In genomic region chr12:124754949-124755800, GRCh38 we compare ENCODE assay signal across 9 cellular contexts.
DNase-seq lines count a peak whose midpoint lies in the region; ATAC-seq and TF ChIP-seq lines count a peak whose summit lies in the region.
"Had no signal": no experiment of that assay in that cellular context is flagged by ENCODE, and none has a peak within 500 bp of the region (broad histone marks: within the 10 kb centered on the region; RNA-seq: fewer than 3 reads in every experiment).

No MANE protein-coding gene starts in this region.

- peaks cover 12% of the 10 kb centered on the region for H3K9me3 Mint-ChIP-seq in activated CD8-positive, alpha-beta memory T cell treated with anti-CD3 and anti-CD28 coated beads, Interleukin-2, amount 10 ng/mL, durations not matched to agents 7 days and 5 days (ENCODE audit: low read depth)

- H3K27ac Mint-ChIP-seq in activated CD8-positive, alpha-beta memory T cell treated with anti-CD3 and anti-CD28 coated beads, Interleukin-2, amount 10 ng/mL, durations not matched to agents 7 days and 5 days, result peak overlapping the region; percentile 38
- H3K27ac Mint-ChIP-seq: B cell had no signal

- H3K4me1 ChIP-seq in lower lobe of right lung (peaks cover 56% of the 10 kb centered on the region), thymus (ENCODE audit: control insufficient read depth, insufficient read depth, low read length) (peaks cover 11% of the 10 kb centered on the region)

- CTCF ChIA-PET in activated CD8-positive, alpha-beta memory T cell treated with anti-CD3 and anti-CD28 coated beads, Interleukin-2, amount 10 ng/mL, durations not matched to agents 7 days and 5 days (lab: Charles Lee), result interaction anchor here (1.7 to 3.9 kb wide), 2 partner anchors 11 to 19 kb away, joined by 4 to 23 read pairs; no protein-coding TSS in a partner anchor

- WGBS in thymus, result 6% methylated on average over 20 of the region's 20 CpGs

- peak; percentile 62 for DNase-seq in activated CD8-positive, alpha-beta memory T cell treated with anti-CD3 and anti-CD28 coated beads, Interleukin-2, amount 10 ng/mL, durations not matched to agents 7 days and 5 days
- no peak for DNase-seq in activated CD8-positive, alpha-beta memory T cell treated with anti-CD3 and anti-CD28 coated beads for 24 hours
- DNase-seq in NCI-H526 (lab: John Stamatoyannopoulos, UW), result peak; percentile 94
- DNase-seq in cerebellum (ENCODE audit: low spot score), result peak; percentile 92
- DNase-seq in lower lobe of right lung, result peak; percentile 94
- DNase-seq in HK-2 (ENCODE audit: unreplicated experiment), result no peak

- H3K4me1 Mint-ChIP-seq in activated CD8-positive, alpha-beta memory T cell treated with anti-CD3 and anti-CD28 coated beads, Interleukin-2, amount 10 ng/mL, durations not matched to agents 7 days and 5 days, result peaks cover 15% of the 10 kb centered on the region
- H3K4me1 Mint-ChIP-seq: B cell had no signal

- H3K9me3 ChIP-seq in lower lobe of right lung, result no peaks in the 10 kb centered on the region
- H3K9me3 ChIP-seq in thymus (ENCODE audit: control insufficient read depth), result peaks cover 1% of the 10 kb centered on the region

- H3K27me3 ChIP-seq in lower lobe of right lung (ENCODE audit: low read depth), result no peaks in the 10 kb centered on the region
- H3K27me3 ChIP-seq in thymus (ENCODE audit: control insufficient read depth, insufficient read depth), result no peaks in the 10 kb centered on the region

- intact Hi-C loops in lower lobe of right lung (cut with DNase I), result no loop called here

- no peak for TF ChIP-seq CTCF in lower lobe of right lung (IDR thresholded peaks at IDR 0.05)

- peaks cover 50% of the 10 kb centered on the region for H3K27me3 Mint-ChIP-seq in activated CD8-positive, alpha-beta memory T cell treated with anti-CD3 and anti-CD28 coated beads, Interleukin-2, amount 10 ng/mL, durations not matched to agents 7 days and 5 days

- H3K4me3 ChIP-seq in lower lobe of right lung, result no peak overlapping the region
- no peak overlapping the region for H3K4me3 ChIP-seq in thymus (ENCODE audit: low read length)

- H3K27ac ChIP-seq in lower lobe of right lung (peak overlapping the region; percentile 86), thymus (ENCODE audit: low read depth) (peak overlapping the region; percentile 72)

- H3K36me3 ChIP-seq in lower lobe of right lung (no peaks in the 10 kb centered on the region), thymus (ENCODE audit: control insufficient read depth, insufficient read depth) (no peaks in the 10 kb centered on the region)

- H3K4me3 Mint-ChIP-seq in activated CD8-positive, alpha-beta memory T cell treated with anti-CD3 and anti-CD28 coated beads, Interleukin-2, amount 10 ng/mL, durations not matched to agents 7 days and 5 days, result no peak overlapping the region
- H3K4me3 Mint-ChIP-seq: B cell had no signal

- ATAC-seq in activated CD8-positive, alpha-beta memory T cell treated with anti-CD3 and anti-CD28 coated beads, Interleukin-2, amount 10 ng/mL, durations not matched to agents 7 days and 5 days, result peak; percentile 71
- ATAC-seq in lower lobe of right lung, result peak; percentile 94 to 95
- no peak for ATAC-seq in HG02885 (IDR thresholded peaks at IDR 0.05; ENCODE audit: poor library complexity, unreplicated experiment)

- H3K36me3 Mint-ChIP-seq in activated CD8-positive, alpha-beta memory T cell treated with anti-CD3 and anti-CD28 coated beads, Interleukin-2, amount 10 ng/mL, durations not matched to agents 7 days and 5 days, result peaks cover 5% of the 10 kb centered on the region

Comparison
In these comparisons a context has a peak if more than half of its experiments do, and no peak if none do; other contexts are left out.
1. DNase-seq: peak in activated CD8-positive, alpha-beta memory T cell treated with anti-CD3 and anti-CD28 coated beads, Interleukin-2, amount 10 ng/mL, durations not matched to agents 7 days and 5 days (single experiment), NCI-H526 (2 of 2), cerebellum (single experiment) and lower lobe of right lung (single experiment); none in activated CD8-positive, alpha-beta memory T cell treated with anti-CD3 and anti-CD28 coated beads for 24 hours (single experiment) and HK-2 (single experiment).